In the genomic region with DNA sequence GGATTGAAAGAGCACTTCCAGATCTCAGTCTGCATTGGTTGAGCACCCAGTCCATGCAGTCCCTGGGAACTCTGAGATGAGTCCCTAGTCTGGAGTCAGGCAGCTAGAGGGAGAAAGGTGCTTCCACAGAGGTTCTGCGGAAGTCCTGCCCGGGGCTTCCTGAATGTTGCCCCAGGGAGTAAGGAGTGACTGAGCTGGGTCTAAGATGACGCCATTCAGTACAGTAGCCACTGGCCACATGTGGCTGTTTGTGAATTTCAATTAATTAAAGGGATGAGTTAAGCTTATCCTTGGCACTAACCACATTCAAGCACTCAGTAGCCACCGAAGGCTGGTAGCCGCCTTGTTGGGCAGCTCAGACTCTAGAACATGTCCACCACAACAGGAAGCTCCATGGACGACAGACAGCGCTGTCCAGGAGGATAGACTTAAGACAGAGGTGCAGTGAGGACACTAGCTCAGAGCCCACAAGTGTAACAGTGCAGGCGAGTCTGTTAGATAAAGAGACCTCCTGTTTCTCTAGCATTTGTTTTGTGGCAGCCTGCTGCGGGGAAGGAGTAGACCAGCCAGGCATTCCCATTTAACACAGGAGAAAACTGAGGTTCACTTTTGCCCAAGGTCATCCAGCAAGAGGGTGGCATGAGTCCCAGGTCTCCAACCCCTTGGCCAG, we compare ENCODE assay signal across 9 cellular contexts.
DNase-seq lines count a peak whose midpoint lies in the region; ATAC-seq and TF ChIP-seq lines count a peak whose summit lies in the region.
"Had no signal": no experiment of that assay in that cellular context is flagged by ENCODE, and none has a peak within 500 bp of the region (broad histone marks: within the 10 kb centered on the region; RNA-seq: fewer than 3 reads in every experiment).

No MANE protein-coding gene starts in this region.

- H3K4me3 ChIP-seq in OCI-LY3 (ENCODE audit: low read length) (peak overlapping the region; percentile 85), esophagus muscularis mucosa (no peak overlapping the region), skeletal muscle satellite cell (ENCODE audit: low read length) (no peak overlapping the region)
- H3K4me3 ChIP-seq: smooth muscle cell had no signal

- intact Hi-C loops in esophagus muscularis mucosa (cut with DNase I): no loop called here

- peaks cover 65% of the 10 kb centered on the region for H3K79me2 ChIP-seq in OCI-LY3 (ENCODE audit: low read length)

- TF ChIP-seq POLR2A in esophagus muscularis mucosa (IDR thresholded peaks at IDR 0.05; ENCODE audit: low read depth): no peak

- 77% methylated on average over 9 of the region's 9 CpGs for WGBS in esophagus muscularis mucosa

- ATAC-seq in left lobe of liver: no peak
- no peak for ATAC-seq in GM18517 (IDR thresholded peaks at IDR 0.05; ENCODE audit: unreplicated experiment)

- no peak for TF ChIP-seq EP300 in esophagus muscularis mucosa (IDR thresholded peaks at IDR 0.05)

- peak overlapping the region; percentile 100; the same call in 1 of the 2 replicates for H3K27ac ChIP-seq in OCI-LY3 (ENCODE audit: low read length)
- peak overlapping the region; percentile 78 to 91 (median 82) for H3K27ac ChIP-seq in esophagus muscularis mucosa (replicated peaks in 1 of 4)

- H3K4me2 ChIP-seq in OCI-LY3 (ENCODE audit: low read length) (peak overlapping the region; percentile 100), skeletal muscle satellite cell (ENCODE audit: low read length) (peak overlapping the region; percentile 88)
- H3K4me2 ChIP-seq: smooth muscle cell had no signal

- H3K27me3 ChIP-seq in OCI-LY3 (ENCODE audit: low read depth, low read length) (0 out of 2 replicates have a peak, but pooled peaks cover 6% of the 10 kb centered on the region), esophagus muscularis mucosa (no peaks in the 10 kb centered on the region), skeletal muscle satellite cell (ENCODE audit: control insufficient read depth, insufficient read depth, low read length) (no peaks in the 10 kb centered on the region)

- H3K9me3 ChIP-seq in OCI-LY3 (ENCODE audit: insufficient read depth, low read length): no peaks in the 10 kb centered on the region
- H3K9me3 ChIP-seq in esophagus muscularis mucosa: no peaks in the 10 kb centered on the region
- no peaks in the 10 kb centered on the region for H3K9me3 ChIP-seq in skeletal muscle satellite cell (replicated peaks; ENCODE audit: low read length)

- peak; percentile 15 for DNase-seq in ELF-1 (ENCODE audit: low read depth, low spot score)
- no peak for DNase-seq in esophagus muscularis mucosa (ENCODE audit: extremely low spot score)
- no peak for DNase-seq in left lobe of liver (ENCODE audit: low spot score)
- DNase-seq in mucosa of gallbladder (ENCODE audit: low spot score): no peak
- DNase-seq in foreskin melanocyte: no peak

- H3K4me1 ChIP-seq in OCI-LY3 (ENCODE audit: low read length): peaks cover 77% of the 10 kb centered on the region
- H3K4me1 ChIP-seq in esophagus muscularis mucosa: peaks cover 87 to 98% (median 95%) of the 10 kb centered on the region in 4 donors
- H3K4me1 ChIP-seq in skeletal muscle satellite cell (ENCODE audit: control insufficient read depth, insufficient read depth, low read length): peaks cover 51% of the 10 kb centered on the region

- H2AFZ ChIP-seq in OCI-LY3 (ENCODE audit: low read depth, low read length): no peak overlapping the region

- H3K36me3 ChIP-seq in OCI-LY3 (replicated peaks; ENCODE audit: low read depth, low read length) (peaks cover 5% of the 10 kb centered on the region), esophagus muscularis mucosa (no peaks in the 10 kb centered on the region), skeletal muscle satellite cell (ENCODE audit: insufficient read depth, low read length) (peaks cover 16% of the 10 kb centered on the region)

- TF ChIP-seq CTCF in OCI-LY3 (IDR thresholded peaks at IDR 0.05; ENCODE audit: low read depth, low read length): no peak
- no peak for TF ChIP-seq CTCF in esophagus muscularis mucosa (IDR thresholded peaks at IDR 0.05)

- no peaks in the 10 kb centered on the region for H4K20me1 ChIP-seq in OCI-LY3 (ENCODE audit: insufficient read depth, low read length)

- H3K9ac ChIP-seq in OCI-LY3 (ENCODE audit: low read length) (peak overlapping the region; percentile 71), skeletal muscle satellite cell (ENCODE audit: low read depth, low read length) (no peak overlapping the region)
